31 cellular contexts compared by ENCODE assay signal in genomic region chr7:46205478-46205877, GRCh38.
A peak's percentile ranks its signal among the peaks of the same experiment; 100 is the strongest.
DNase-seq lines count a peak whose midpoint lies in the region; ATAC-seq and TF ChIP-seq lines count a peak whose summit lies in the region.
"Had no signal": no experiment of that assay in that cellular context is flagged by ENCODE, and none has a peak within 500 bp of the region (broad histone marks: within the 10 kb centered on the region; RNA-seq: fewer than 3 reads in every experiment).

No MANE protein-coding gene starts in this region.

- no peak overlapping the region for H3T11ph ChIP-seq in H9 (ENCODE audit: low read length)

- peaks cover 4 to 6% of the 10 kb centered on the region in 2 experiments for H3K4me1 Mint-ChIP-seq in H9
- no peaks in the 10 kb centered on the region for H3K4me1 Mint-ChIP-seq in stimulated activated effector memory CD8-positive, alpha-beta T cell treated with anti-CD3 and anti-CD28 coated beads, Interleukin-12 subunit alpha, Interleukin-12 subunit beta, amount 100 ng/mL, for 72 hours
- no peaks in the 10 kb centered on the region for H3K4me1 Mint-ChIP-seq in immature natural killer cell
- H3K4me1 Mint-ChIP-seq: central memory CD8-positive, alpha-beta T cell had no signal

- H3K9ac ChIP-seq in H9 (ENCODE audit: extremely low read depth, insufficient read length, low read length) = no peak overlapping the region
- H3K9ac ChIP-seq: BLaER1 had no signal

- H3K4me3 Mint-ChIP-seq in H9 = no peak overlapping the region
- H3K4me3 Mint-ChIP-seq in stimulated activated effector memory CD8-positive, alpha-beta T cell treated with anti-CD3 and anti-CD28 coated beads, Interleukin-12 subunit alpha, Interleukin-12 subunit beta, amount 100 ng/mL, for 72 hours = no peak overlapping the region
- H3K4me3 Mint-ChIP-seq in immature natural killer cell = no peak overlapping the region
- H3K4me3 Mint-ChIP-seq: activated CD4-positive, alpha-beta memory T cell treated with anti-CD3 and anti-CD28 coated beads for 36 hours; activated T-helper 1 cell treated with anti-CD3 and anti-CD28 coated beads, Interleukin-12 subunit alpha, Interleukin-12 subunit beta, Interleukin-2, Interleukin-4 antibody, amounts not matched to agents 30 ng/mL and 10 ng/mL and 1 ng/mL, durations not matched to agents 14 hours and 24 hours and 36 hours; central memory CD8-positive, alpha-beta T cell; endodermal cell; neural crest cell had no signal

- H4K5ac ChIP-seq in H9 (ENCODE audit: insufficient read length, low read depth, low read length) = no peak overlapping the region

- H2BK20ac ChIP-seq in H9 (ENCODE audit: low read depth, low read length, poor library complexity, severe bottlenecking) = no peak overlapping the region

- H3K27me3 Mint-ChIP-seq in H9 (ENCODE audit: low read depth) = no peaks in the 10 kb centered on the region; the same call in 1 of the 2 replicates
- peaks cover 2 to 3% (median 2%) of the 10 kb centered on the region in 3 donors for H3K27me3 Mint-ChIP-seq in immature natural killer cell (ENCODE audit: low read depth in 3 of 3)
- H3K27me3 Mint-ChIP-seq: activated CD4-positive, alpha-beta memory T cell treated with anti-CD3 and anti-CD28 coated beads for 36 hours; central memory CD8-positive, alpha-beta T cell had no signal

- H3K18ac ChIP-seq in H9 (ENCODE audit: insufficient read length, low read depth, low read length) = no peak overlapping the region

- H3K9me3 Mint-ChIP-seq in H9 = no peaks in the 10 kb centered on the region
- H3K9me3 Mint-ChIP-seq in stimulated activated effector memory CD8-positive, alpha-beta T cell treated with anti-CD3 and anti-CD28 coated beads, Interleukin-12 subunit alpha, Interleukin-12 subunit beta, amount 100 ng/mL, for 72 hours = peaks cover 9% of the 10 kb centered on the region
- H3K9me3 Mint-ChIP-seq in immature natural killer cell = peaks cover 0 to 5% (median 3%) of the 10 kb centered on the region in 6 donors
- H3K9me3 Mint-ChIP-seq: activated CD4-positive, alpha-beta memory T cell treated with anti-CD3 and anti-CD28 coated beads for 36 hours; activated T-helper 1 cell treated with anti-CD3 and anti-CD28 coated beads, Interleukin-12 subunit alpha, Interleukin-12 subunit beta, Interleukin-2, Interleukin-4 antibody, amounts not matched to agents 30 ng/mL and 10 ng/mL and 1 ng/mL, durations not matched to agents 14 hours and 24 hours and 36 hours; central memory CD8-positive, alpha-beta T cell; endodermal cell; neural crest cell had no signal

- H2BK5ac ChIP-seq in H9 (ENCODE audit: insufficient read length, low read length) = no peak overlapping the region

- H3K27me3 ChIP-seq in H9 (ENCODE audit: insufficient read depth, low read length) (no peaks in the 10 kb centered on the region), Peyer's patch (no peaks in the 10 kb centered on the region)
- H3K27me3 ChIP-seq: BLaER1, esophagus muscularis mucosa, heart right ventricle, MG63, pancreas had no signal

- H3K9me3 ChIP-seq in H9 (ENCODE audit: control insufficient read depth, low read depth, low read length) (no peaks in the 10 kb centered on the region), Peyer's patch (no peaks in the 10 kb centered on the region)
- H3K9me3 ChIP-seq: BLaER1, esophagus muscularis mucosa, heart right ventricle, MG63, pancreas, thoracic aorta had no signal

- no peak overlapping the region for H4K91ac ChIP-seq in H9 (ENCODE audit: insufficient read length, low read depth, low read length)

- DNase-seq in H9 (no peak), Peyer's patch (peak in 2 of 3 donors; percentile 56 to 68), kidney tubule cell (ENCODE audit: low spot score) (peak; percentile 54), left ventricle myocardium superior (no peak), foreskin fibroblast (no peak), immature natural killer cell (no peak)
- no peak for DNase-seq in stimulated activated effector memory CD8-positive, alpha-beta T cell treated with anti-CD3 and anti-CD28 coated beads, Interleukin-12 subunit alpha, Interleukin-12 subunit beta, amount 100 ng/mL, for 72 hours (ENCODE audit: low spot score in 2 of 2)
- DNase-seq: activated CD4-positive, alpha-beta memory T cell treated with anti-CD3 and anti-CD28 coated beads for 36 hours; activated CD4-positive, CD25-positive, alpha-beta regulatory T cell treated with anti-CD3 and anti-CD28 coated beads, Interleukin-2, amount 50 U/mL, for 72 hours; activated naive CD4-positive, alpha-beta T cell treated with Interleukin-2 at 50 U/mL for 16 hours; dermis blood vessel endothelial cell; endodermal cell; foreskin melanocyte; heart right ventricle; kidney glomerular epithelial cell; MG63; NCI-H1417; NCI-H2081; NCI-H526; pancreas; Right ventricle myocardium superior; stimulated activated naive CD4-positive, alpha-beta T cell had no signal

- H3K4me2 ChIP-seq in H9 (ENCODE audit: insufficient read depth, insufficient read length, low read length) = no peak overlapping the region
- H3K4me2 ChIP-seq: BLaER1 had no signal

- H2AK5ac ChIP-seq in H9 (ENCODE audit: insufficient read length, low read length) = no peak overlapping the region

- H3K4me1 ChIP-seq in H9 (ENCODE audit: insufficient read depth, low read length) (no peaks in the 10 kb centered on the region), Peyer's patch (peaks cover 0 to 8% (median 0%) of the 10 kb centered on the region in 4 donors)
- H3K4me1 ChIP-seq: BLaER1, esophagus muscularis mucosa had no signal

- H3K36me3 ChIP-seq in Peyer's patch = no peaks in the 10 kb centered on the region
- H3K36me3 ChIP-seq: BLaER1, esophagus muscularis mucosa, heart right ventricle, MG63, pancreas, thoracic aorta had no signal

- no peak overlapping the region for H2BK120ac ChIP-seq in H9 (ENCODE audit: low read depth, low read length, poor library complexity, severe bottlenecking)

- ATAC-seq in stimulated activated effector memory CD8-positive, alpha-beta T cell treated with anti-CD3 and anti-CD28 coated beads, Interleukin-12 subunit alpha, Interleukin-12 subunit beta, amount 100 ng/mL, for 72 hours = peak; percentile 16
- ATAC-seq in left ventricle myocardium superior (no peak), GM19035 (IDR thresholded peaks at IDR 0.05; ENCODE audit: unreplicated experiment) (no peak)
- ATAC-seq: heart right ventricle, pancreas had no signal

- no peak overlapping the region for H4K8ac ChIP-seq in H9 (replicated peaks; ENCODE audit: insufficient read length, low read depth, low read length)

- H3K23me2 ChIP-seq in H9 (ENCODE audit: insufficient read length, low read depth, low read length, poor library complexity, severe bottlenecking) = no peaks in the 10 kb centered on the region

- TF ChIP-seq CTCF in H9 (conservative IDR thresholded peaks at IDR 0.05) (no peak), Peyer's patch (IDR thresholded peaks at IDR 0.05) (no peak), foreskin fibroblast (IDR thresholded peaks at IDR 0.05; ENCODE audit: low read depth, low read length) (no peak)

- intact Hi-C loops in left ventricle myocardium superior (cut with micrococcal nuclease) = no loop called here

- no peak overlapping the region for H3K14ac ChIP-seq in H9 (ENCODE audit: insufficient read depth, low read length)

- no peak overlapping the region for H3K4ac ChIP-seq in H9 (ENCODE audit: low read depth, low read length)

- no peaks in the 10 kb centered on the region for H4K20me1 ChIP-seq in H9 (ENCODE audit: control insufficient read depth, insufficient read depth, insufficient read length)
- H4K20me1 ChIP-seq: BLaER1 had no signal

- no peak overlapping the region for H3K56ac ChIP-seq in H9 (ENCODE audit: insufficient read length, low read depth, low read length)

- H2BK12ac ChIP-seq in H9 (ENCODE audit: insufficient read length, low read depth, low read length) = no peak overlapping the region

- H2BK15ac ChIP-seq in H9 (ENCODE audit: low read depth, low read length) = no peak overlapping the region

- H3K23ac ChIP-seq in H9 (ENCODE audit: insufficient read length, low read depth, low read length) = no peak overlapping the region

- H3K27ac ChIP-seq in H9 (ENCODE audit: insufficient read length, low read depth, low read length) (no peak overlapping the region), Peyer's patch (peak overlapping the region in 1 of 4 donors; percentile 52)
- H3K27ac ChIP-seq: BLaER1, esophagus muscularis mucosa, heart right ventricle, pancreas, thoracic aorta had no signal

- H3K79me1 ChIP-seq in H9 (ENCODE audit: insufficient read depth, low read depth, low read length, poor library complexity, severe bottlenecking) = no peaks in the 10 kb centered on the region

- peak overlapping the region in 2 of 3 experiments; percentile 66 to 67; a peak in 2 of 7 replicates for H3K27ac Mint-ChIP-seq in H9
- H3K27ac Mint-ChIP-seq in stimulated activated effector memory CD8-positive, alpha-beta T cell treated with anti-CD3 and anti-CD28 coated beads, Interleukin-12 subunit alpha, Interleukin-12 subunit beta, amount 100 ng/mL, for 72 hours = no peak overlapping the region
- H3K27ac Mint-ChIP-seq in immature natural killer cell = no peak overlapping the region
- H3K27ac Mint-ChIP-seq: activated CD4-positive, alpha-beta memory T cell treated with anti-CD3 and anti-CD28 coated beads for 36 hours; endodermal cell had no signal

- no peak overlapping the region for H2AFZ ChIP-seq in H9 (ENCODE audit: low read length)

- TF ChIP-seq POLR2A in Peyer's patch (IDR thresholded peaks at IDR 0.05) = no peak

- H3K4me3 ChIP-seq in Peyer's patch (no peak overlapping the region), foreskin fibroblast (ENCODE audit: low read depth in 1 of 2, low read length in 2 of 2) (no peak overlapping the region)
- H3K4me3 ChIP-seq: BLaER1, esophagus muscularis mucosa, heart right ventricle, lung, MG63, pancreas, skin epidermis, thoracic aorta had no signal

- H3K36me3 Mint-ChIP-seq in H9 (ENCODE audit: insufficient read depth in 1 of 3, low read depth in 3 of 3) (no peaks in the 10 kb centered on the region), immature natural killer cell (no peaks in the 10 kb centered on the region)
- H3K36me3 Mint-ChIP-seq in stimulated activated effector memory CD8-positive, alpha-beta T cell treated with anti-CD3 and anti-CD28 coated beads, Interleukin-12 subunit alpha, Interleukin-12 subunit beta, amount 100 ng/mL, for 72 hours = no peaks in the 10 kb centered on the region
- H3K36me3 Mint-ChIP-seq: activated CD4-positive, alpha-beta memory T cell treated with anti-CD3 and anti-CD28 coated beads for 36 hours had no signal

- H3K79me2 ChIP-seq in H9 (ENCODE audit: insufficient read depth, low read length) = no peaks in the 10 kb centered on the region

- no CpG with 5 or more reads among the region's 5 CpGs for WGBS in H9 (ENCODE audit: extremely low coverage, insufficient read length, low lambda C conversion rate)

Comparison
In these comparisons a context has a peak if more than half of its experiments do, and no peak if none do; other contexts are left out.
1. DNase-seq: peak in Peyer's patch (2 of 3) and kidney tubule cell (single experiment); none in H9 (single experiment), stimulated activated effector memory CD8-positive, alpha-beta T cell treated with anti-CD3 and anti-CD28 coated beads, Interleukin-12 subunit alpha, Interleukin-12 subunit beta, amount 100 ng/mL, for 72 hours (0 of 2), left ventricle myocardium superior (single experiment), foreskin fibroblast (0 of 2) and immature natural killer cell (0 of 3).
2. H3K27ac Mint-ChIP-seq: peak in H9 (2 of 3); none in stimulated activated effector memory CD8-positive, alpha-beta T cell treated with anti-CD3 and anti-CD28 coated beads, Interleukin-12 subunit alpha, Interleukin-12 subunit beta, amount 100 ng/mL, for 72 hours (single experiment) and immature natural killer cell (0 of 6).